In the genomic region with DNA sequence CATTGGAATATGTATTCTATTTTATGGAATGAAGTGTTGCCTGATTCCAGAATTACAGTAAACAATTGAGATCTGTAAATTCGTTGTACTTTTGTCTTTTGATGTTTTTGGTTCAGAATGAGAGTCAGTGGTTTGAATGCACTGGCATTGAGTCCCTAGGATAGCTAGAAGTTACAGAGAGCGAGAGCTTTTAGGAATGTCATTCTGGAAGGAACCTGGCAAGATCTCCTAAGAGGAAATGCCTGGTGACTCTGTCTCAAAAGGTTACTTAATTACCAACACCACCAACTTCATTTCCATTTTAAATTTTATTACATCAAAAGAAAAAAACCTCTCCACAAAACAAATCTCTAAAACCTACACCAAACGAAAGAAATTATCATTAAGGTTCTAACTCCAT, we compare ENCODE assay signal across 25 cellular contexts. TPM values are rescaled to one million over a fixed set of nuclear protein-coding genes. Genes with fewer than 3 reads are reported as not detected.
DNase-seq lines count a peak whose midpoint lies in the region; ATAC-seq, FAIRE-seq and TF ChIP-seq lines count a peak whose summit lies in the region.
"Had no signal": no experiment of that assay in that cellular context is flagged by ENCODE, and none has a peak within 500 bp of the region (broad histone marks: within the 10 kb centered on the region; RNA-seq: fewer than 3 reads in every experiment).

No MANE protein-coding gene starts in this region.

- H3K4me3 ChIP-seq in GM23248 (no peak overlapping the region), ascending aorta (no peak overlapping the region), thoracic aorta (no peak overlapping the region), small intestine (ENCODE audit: low read depth in 1 of 2, low read length in 2 of 2) (no peak overlapping the region)
- H3K4me3 ChIP-seq: Peyer's patch, SJCRH30 had no signal

- H3K27me3 Mint-ChIP-seq in mesothelial cell of epicardium (ENCODE audit: low read depth) = no peaks in the 10 kb centered on the region
- H3K27me3 Mint-ChIP-seq: IgD-negative memory B cell had no signal

- peaks cover 30% of the 10 kb centered on the region for H3K4me1 ChIP-seq in GM23248 (ENCODE audit: insufficient read depth)
- H3K4me1 ChIP-seq in ascending aorta = peaks cover 6 to 30% of the 10 kb centered on the region in 2 donors
- H3K4me1 ChIP-seq in thoracic aorta (ENCODE audit: control insufficient read depth in 1 of 2, low read depth in 2 of 2) = peaks cover 16 to 53% of the 10 kb centered on the region in 2 donors
- H3K4me1 ChIP-seq in small intestine (ENCODE audit: control insufficient read depth in 2 of 2, insufficient read depth in 1 of 2, low read depth in 1 of 2, low read length in 1 of 2) = no peaks in the 10 kb centered on the region

- TF ChIP-seq CTCF in ascending aorta (IDR thresholded peaks at IDR 0.05) (no peak), mesothelial cell of epicardium (IDR thresholded peaks at IDR 0.05; ENCODE audit: unreplicated experiment) (no peak), thoracic aorta (IDR thresholded peaks at IDR 0.05) (no peak)

- no peak overlapping the region for H2AFZ ChIP-seq in GM23248

- H3F3A ChIP-seq in GM23248 (ENCODE audit: insufficient read depth) = peaks cover 22% of the 10 kb centered on the region

- H3K9me3 ChIP-seq in GM23248 (ENCODE audit: low read depth) = no peaks in the 10 kb centered on the region
- H3K9me3 ChIP-seq in ascending aorta = no peaks in the 10 kb centered on the region
- no peaks in the 10 kb centered on the region for H3K9me3 ChIP-seq in thoracic aorta
- H3K9me3 ChIP-seq in small intestine (ENCODE audit: control insufficient read depth, low read depth) = no peaks in the 10 kb centered on the region
- H3K9me3 ChIP-seq: Peyer's patch, SJCRH30 had no signal

- peaks cover 17% of the 10 kb centered on the region for H3K36me3 Mint-ChIP-seq in mesothelial cell of epicardium
- H3K36me3 Mint-ChIP-seq: CD8-positive, alpha-beta memory T cell; IgD-negative memory B cell had no signal

- no peaks in the 10 kb centered on the region for H3K36me3 ChIP-seq in GM23248 (ENCODE audit: low read depth)
- H3K36me3 ChIP-seq in ascending aorta = peaks cover 32 to 40% of the 10 kb centered on the region in 2 donors
- peaks cover 18% of the 10 kb centered on the region for H3K36me3 ChIP-seq in thoracic aorta
- peaks cover 4% of the 10 kb centered on the region in 2 donors for H3K36me3 ChIP-seq in small intestine (ENCODE audit: control insufficient read depth in 2 of 2, insufficient read depth in 2 of 2, low read length in 2 of 2)
- H3K36me3 ChIP-seq: SJCRH30 had no signal

- H3K4me2 ChIP-seq in GM23248 (ENCODE audit: unreplicated experiment) = peak overlapping the region; percentile 40

- no peaks in the 10 kb centered on the region for H3K9me3 Mint-ChIP-seq in mesothelial cell of epicardium
- H3K9me3 Mint-ChIP-seq: CD8-positive, alpha-beta memory T cell had no signal

- DNase-seq in GM23248 (peak; percentile 59), ascending aorta (ENCODE audit: low spot score in 2 of 2) (no peak), mesothelial cell of epicardium (ENCODE audit: low spot score in 2 of 2, unreplicated experiment in 2 of 2) (no peak), thoracic aorta (ENCODE audit: low spot score) (no peak), small intestine (no peak), HCEC 1CT (no peak), kidney glomerular epithelial cell (lab: John Stamatoyannopoulos, UW) (no peak), NCI-H748 treated with DMSO at 0.1 percent for 48 hours (lab: John Stamatoyannopoulos, UW) (no peak)
- DNase-seq: ACHN; Calu3; CD8-positive, alpha-beta memory T cell; DMS153; MV-4-11; NCI-H1105 treated with DMSO at 0.1 percent for 48 hours; NCI-H2029 treated with DMSO at 0.1 percent for 48 hours; NCI-H2171; NCI-H524 treated with DMSO at 0.1 percent for 48 hours; Peyer's patch; SJCRH30 had no signal

- H3K27ac ChIP-seq in GM23248 (peak overlapping the region; percentile 16; the same call in 1 of the 2 replicates), ascending aorta (peak overlapping the region; percentile 58 to 72), thoracic aorta (peak overlapping the region; percentile 47 to 69), small intestine (ENCODE audit: low read depth in 1 of 2, low read length in 1 of 2) (no peak overlapping the region)
- H3K27ac ChIP-seq: C4-2B, Peyer's patch, SJCRH30 had no signal

- peaks cover 17% of the 10 kb centered on the region for H3K4me1 Mint-ChIP-seq in mesothelial cell of epicardium

- 15 to 19% methylated on average over 3 of the region's 3 CpGs for WGBS in GM23248 (ENCODE audit: low coverage in 1 of 2, low lambda C conversion rate in 2 of 2, missing lambda C conversion rate in 2 of 2), 2 experiments
- WGBS in small intestine, 3 donors = 64 to 70% (median 67%) methylated on average over 3 of the region's 3 CpGs

- ATAC-seq in thoracic aorta (ENCODE audit: insufficient number of reproducible peaks, low FRiP score, low read depth) = no peak

- H3K79me2 ChIP-seq in GM23248 (ENCODE audit: insufficient read depth) = no peaks in the 10 kb centered on the region

- in situ Hi-C loops in GM23248 (cut with MboI) = no loop called here

- FAIRE-seq in small intestine (lab: Jason Lieb, UNC) = no peak
- FAIRE-seq: G401.6, GM18507 had no signal

- H3K9me2 ChIP-seq in GM23248 (ENCODE audit: insufficient read depth) = no peaks in the 10 kb centered on the region

- H4K20me1 ChIP-seq in GM23248 (ENCODE audit: insufficient read depth) = no peaks in the 10 kb centered on the region

- no peak overlapping the region for H3K9ac ChIP-seq in GM23248

- no peaks in the 10 kb centered on the region for H3K27me3 ChIP-seq in GM23248 (replicated peaks; ENCODE audit: insufficient read depth)
- no peaks in the 10 kb centered on the region for H3K27me3 ChIP-seq in ascending aorta
- H3K27me3 ChIP-seq in thoracic aorta (replicated peaks; ENCODE audit: insufficient read depth) = no peaks in the 10 kb centered on the region
- no peaks in the 10 kb centered on the region for H3K27me3 ChIP-seq in small intestine (ENCODE audit: control insufficient read depth in 2 of 2, insufficient read depth in 2 of 2, low read length in 2 of 2)
- H3K27me3 ChIP-seq: Peyer's patch had no signal

- intact Hi-C loops in ascending aorta (cut with DNase I) = loop anchor here (2.0 kb wide), 1 partner anchor 18 kb away; no protein-coding TSS in a partner anchor

- H3K27ac Mint-ChIP-seq in mesothelial cell of epicardium = peak overlapping the region; percentile 9
- H3K27ac Mint-ChIP-seq: IgD-negative memory B cell had no signal

- no peak overlapping the region for H3K4me3 Mint-ChIP-seq in mesothelial cell of epicardium
- H3K4me3 Mint-ChIP-seq: CD8-positive, alpha-beta memory T cell; IgD-negative memory B cell had no signal

RNA-seq across cellular contexts. Expression of a gene that starts 6.0 kb away (rescaled TPM):
- not detected in 2 replicates for total RNA-seq in GM23248 (2014; rRNA removed; shearing (Covaris generic))
- polyA plus RNA-seq in GM23248 (2016; fragmentation: Nextera tagmentation; extraction: Ambion mirVana) (not detected in 2 replicates), small intestine (under 1 TPM in 1 of 3 donors, not detected in 2; 0.81 TPM)
- total RNA-seq in ascending aorta (not detected), mesothelial cell of epicardium (not detected in 3 replicates), thoracic aorta (not detected)
- total RNA-seq: Calu3, H4, Peyer's patch, SJCRH30 had no signal
- polyA plus RNA-seq: CD8-positive, alpha-beta memory T cell; IgD-negative memory B cell had no signal

RNA-seq across cellular contexts. Expression of a gene that starts 20.2 kb away (rescaled TPM):
- not detected in 2 replicates for total RNA-seq in GM23248 (2014; rRNA removed; shearing (Covaris generic))
- polyA plus RNA-seq in GM23248 (2016; fragmentation: Nextera tagmentation; extraction: Ambion mirVana) = 0.09 TPM in 1 of 2 replicates, not detected in the other
- not detected for total RNA-seq in ascending aorta
- not detected in 3 replicates for total RNA-seq in mesothelial cell of epicardium
- total RNA-seq in thoracic aorta = 1 to 10 TPM in 1 of 2 donors, not detected in 1; 1.1 TPM
- under 1 TPM in 1 of 3 donors, not detected in 2; 0.04 TPM for polyA plus RNA-seq in small intestine
- total RNA-seq: Calu3; CD8-positive, alpha-beta memory T cell; H4; OCI-LY7; Peyer's patch; SJCRH30 had no signal
- polyA plus RNA-seq: CD8-positive, alpha-beta memory T cell; IgD-negative memory B cell had no signal

RNA-seq across cellular contexts. Expression of a gene that starts 29.7 kb away (rescaled TPM):
- 48.7 and 55.5 TPM in 2 replicates for total RNA-seq in GM23248 (2014; rRNA removed; shearing (Covaris generic))
- polyA plus RNA-seq in GM23248 (2016; fragmentation: Nextera tagmentation; extraction: Ambion mirVana) = 157 and 166 TPM in 2 replicates
- 2.2 TPM for total RNA-seq in ascending aorta
- total RNA-seq in mesothelial cell of epicardium = 43.2 to 48.5 TPM (median 45.6 TPM) in 3 replicates
- total RNA-seq in thoracic aorta = 10 to 100 TPM; 18.0 to 18.4 TPM
- 10 to 100 TPM; 43.8 to 67.0 (median 65.1) TPM for polyA plus RNA-seq in small intestine

RNA-seq across cellular contexts. Expression of a gene that starts 30.1 kb away (rescaled TPM):
- total RNA-seq in GM23248 (2014; rRNA removed; shearing (Covaris generic)) = 61.0 and 63.7 TPM in 2 replicates
- polyA plus RNA-seq in GM23248 (2016; fragmentation: Nextera tagmentation; extraction: Ambion mirVana) (28.8 and 35.5 TPM in 2 replicates), small intestine (10 to 100 TPM; 53.8 to 93.9 (median 75.4) TPM)
- total RNA-seq in ascending aorta (58.9 TPM), mesothelial cell of epicardium (372 to 401 TPM (median 374 TPM) in 3 replicates), thoracic aorta (100 to 1,000 TPM; 117 to 154 TPM)

RNA-seq across cellular contexts. Expression of a gene that starts 58.5 kb away (rescaled TPM):
- total RNA-seq in GM23248 (2014; rRNA removed; shearing (Covaris generic)) = 2.7 and 6.7 TPM in 2 replicates
- polyA plus RNA-seq in GM23248 (2016; fragmentation: Nextera tagmentation; extraction: Ambion mirVana) (9.8 and 9.9 TPM in 2 replicates), small intestine (10 to 100 TPM; 11.3 to 59.6 (median 20.1) TPM)
- total RNA-seq in ascending aorta (59.9 TPM), mesothelial cell of epicardium (52.5 to 62.3 TPM (median 58.7 TPM) in 3 replicates), thoracic aorta (10 to 100 TPM; 18.4 to 28.0 TPM)
- total RNA-seq: Calu3 had no signal

Comparison
In these comparisons a context has a peak if more than half of its experiments do, and no peak if none do; other contexts are left out.
1. H3K27ac ChIP-seq: peak in GM23248 (single experiment), ascending aorta (2 of 2) and thoracic aorta (2 of 2); none in small intestine (0 of 2).